ENCODE assay signal across 9 cellular contexts in genomic region chr19:7986321-7987083, GRCh38. TPM values are rescaled to one million over a fixed set of nuclear protein-coding genes. Genes with fewer than 3 reads are reported as not detected.
DNase-seq lines count a peak whose midpoint lies in the region; ATAC-seq and TF ChIP-seq lines count a peak whose summit lies in the region.
"Had no signal": no experiment of that assay in that cellular context is flagged by ENCODE, and none has a peak within 500 bp of the region (broad histone marks: within the 10 kb centered on the region; RNA-seq: fewer than 3 reads in every experiment).

No MANE protein-coding gene starts in this region.

- H3K36me3 ChIP-seq in GM23338 (ENCODE audit: insufficient read depth), result peaks cover 29% of the 10 kb centered on the region
- peaks cover 5 to 86% (median 83%) of the 10 kb centered on the region in 5 donors for H3K36me3 ChIP-seq in subcutaneous abdominal adipose tissue (ENCODE audit: control insufficient read depth in 5 of 5, insufficient read depth in 5 of 5, low read length in 5 of 5)

- H3K4me3 Mint-ChIP-seq in GM23338 (no peak overlapping the region), glutamatergic neuron (ENCODE audit: unreplicated experiment) (no peak overlapping the region)
- no peak overlapping the region for H3K4me3 Mint-ChIP-seq in activated CD4-positive, alpha-beta T cell treated with anti-CD3 and anti-CD28 coated beads, Interleukin-2, amount 10 ng/mL, durations not matched to agents 24 days and 14 days

- TF ChIP-seq CTCF in GM23338 (conservative IDR thresholded peaks at IDR 0.05; ENCODE audit: low read depth in 2 of 2) (no peak), glutamatergic neuron (IDR thresholded peaks at IDR 0.05; ENCODE audit: partially characterized antibody, unreplicated experiment) (no peak)

- intact Hi-C loops in activated CD4-positive, alpha-beta T cell treated with anti-CD3 and anti-CD28 coated beads, Interleukin-2, amount 10 ng/mL, durations not matched to agents 24 days and 14 days (cut with micrococcal nuclease), result no loop called here

- H3K4me2 ChIP-seq in GM23338, result no peak overlapping the region
- H3K4me2 ChIP-seq: hepatocyte had no signal

- no peak overlapping the region for H3K9ac ChIP-seq in subcutaneous abdominal adipose tissue (ENCODE audit: low read length in 5 of 5)

- H3K9me3 Mint-ChIP-seq in GM23338 (no peaks in the 10 kb centered on the region), glutamatergic neuron (ENCODE audit: unreplicated experiment) (peaks cover 13% of the 10 kb centered on the region)
- no peaks in the 10 kb centered on the region for H3K9me3 Mint-ChIP-seq in activated CD4-positive, alpha-beta T cell treated with anti-CD3 and anti-CD28 coated beads, Interleukin-2, amount 10 ng/mL, durations not matched to agents 24 days and 14 days

- ATAC-seq in GM23338 (no peak), HG02938 (IDR thresholded peaks at IDR 0.05; ENCODE audit: unreplicated experiment) (no peak)

- H4K20me1 ChIP-seq in GM23338 (replicated peaks; ENCODE audit: insufficient read depth), result peaks cover 43% of the 10 kb centered on the region

- peaks cover 6% of the 10 kb centered on the region; the same call in 1 of the 2 replicates for H3F3A ChIP-seq in GM23338 (replicated peaks; ENCODE audit: low read depth)

- H3K4me1 Mint-ChIP-seq in GM23338, result no peaks in the 10 kb centered on the region; the same call in 2 of the 3 replicates
- H3K4me1 Mint-ChIP-seq in glutamatergic neuron (ENCODE audit: low read depth, unreplicated experiment), result peaks cover 43% of the 10 kb centered on the region
- H3K4me1 Mint-ChIP-seq in activated CD4-positive, alpha-beta T cell treated with anti-CD3 and anti-CD28 coated beads, Interleukin-2, amount 10 ng/mL, durations not matched to agents 24 days and 14 days, result peaks cover 8% of the 10 kb centered on the region

- H3K27me3 ChIP-seq in GM23338 (ENCODE audit: insufficient read depth) (no peaks in the 10 kb centered on the region), subcutaneous abdominal adipose tissue (ENCODE audit: control insufficient read depth in 5 of 5, insufficient read depth in 4 of 5, low read length in 5 of 5) (no peaks in the 10 kb centered on the region)
- H3K27me3 ChIP-seq: hepatocyte had no signal

- H3K4me1 ChIP-seq in GM23338 (ENCODE audit: insufficient read depth), result no peaks in the 10 kb centered on the region
- H3K4me1 ChIP-seq in subcutaneous abdominal adipose tissue (ENCODE audit: control insufficient read depth in 5 of 5, insufficient read depth in 5 of 5, low read length in 5 of 5), result peaks cover 0 to 40% (median 18%) of the 10 kb centered on the region in 5 donors

- peaks cover 71% of the 10 kb centered on the region for H3K36me3 Mint-ChIP-seq in GM23338 (ENCODE audit: low read depth)
- H3K36me3 Mint-ChIP-seq in glutamatergic neuron (ENCODE audit: unreplicated experiment), result peaks cover 14% of the 10 kb centered on the region
- H3K36me3 Mint-ChIP-seq in activated CD4-positive, alpha-beta T cell treated with anti-CD3 and anti-CD28 coated beads, Interleukin-2, amount 10 ng/mL, durations not matched to agents 24 days and 14 days (ENCODE audit: low read depth), result peaks cover 46% of the 10 kb centered on the region

- no peaks in the 10 kb centered on the region for H3K9me2 ChIP-seq in GM23338 (ENCODE audit: insufficient read depth)

- H3K27ac ChIP-seq in GM23338 (ENCODE audit: low read depth) (0 out of 2 replicates have a peak overlapping the region, but pooled peaks have one; percentile 26), subcutaneous abdominal adipose tissue (ENCODE audit: low read depth, low read length) (peak overlapping the region; percentile 23)
- H3K27ac ChIP-seq: hepatocyte had no signal

- peaks cover 83% of the 10 kb centered on the region for H3K79me2 ChIP-seq in GM23338 (replicated peaks; ENCODE audit: insufficient read depth)

- H3K9me3 ChIP-seq in subcutaneous abdominal adipose tissue (ENCODE audit: control insufficient read depth in 5 of 5, low read length in 5 of 5), result no peaks in the 10 kb centered on the region

- H2AFZ ChIP-seq in GM23338, result no peak overlapping the region
- H2AFZ ChIP-seq: hepatocyte had no signal

- no peak for DNase-seq in GM23338 (ENCODE audit: low spot score)
- DNase-seq in astrocyte of the hippocampus (ENCODE audit: low read depth, low spot score), result peak; percentile 83
- DNase-seq in glutamatergic neuron, result no peak
- DNase-seq in activated CD4-positive, alpha-beta T cell treated with anti-CD3 and anti-CD28 coated beads, Interleukin-2, amount 10 ng/mL, durations not matched to agents 24 days and 14 days, result no peak
- no peak for DNase-seq in SIG-M5 (lab: John Stamatoyannopoulos, UW)
- DNase-seq: activated CD4-positive, alpha-beta T cell treated with anti-CD3 and anti-CD28 coated beads, Interleukin-2, amount 50 U/mL, for 48 hours had no signal

- H3K27me3 Mint-ChIP-seq in GM23338 (ENCODE audit: insufficient read depth, low read depth, poor library complexity), result peaks cover 4% of the 10 kb centered on the region
- H3K27me3 Mint-ChIP-seq in glutamatergic neuron (ENCODE audit: unreplicated experiment), result peaks cover 7% of the 10 kb centered on the region
- no peaks in the 10 kb centered on the region for H3K27me3 Mint-ChIP-seq in activated CD4-positive, alpha-beta T cell treated with anti-CD3 and anti-CD28 coated beads, Interleukin-2, amount 10 ng/mL, durations not matched to agents 24 days and 14 days

- no peak overlapping the region for H3K4me3 ChIP-seq in GM23338
- no peak overlapping the region for H3K4me3 ChIP-seq in subcutaneous abdominal adipose tissue (ENCODE audit: low read depth in 1 of 5, low read length in 5 of 5)
- H3K4me3 ChIP-seq: hepatocyte had no signal

- H3K27ac Mint-ChIP-seq in GM23338 (peak overlapping the region; percentile 78), glutamatergic neuron (ENCODE audit: unreplicated experiment) (peak overlapping the region; percentile 7)
- H3K27ac Mint-ChIP-seq in activated CD4-positive, alpha-beta T cell treated with anti-CD3 and anti-CD28 coated beads, Interleukin-2, amount 10 ng/mL, durations not matched to agents 24 days and 14 days, result no peak overlapping the region

TF ChIP-seq in GM23338, 12 proteins besides CTCF, POLR2A, EP300 and RAD21 (continues in another document):
- no peak for TF ChIP-seq ZNF331 (CRISPR knock-in tag; IDR thresholded peaks at IDR 0.05; ENCODE audit: low read depth)
- TF ChIP-seq JUNB (IDR thresholded peaks at IDR 0.05; ENCODE audit: unreplicated experiment), result no peak
- no peak for TF ChIP-seq NANOG (IDR thresholded peaks at IDR 0.05; ENCODE audit: borderline replicate concordance)
- TF ChIP-seq POLR2AphosphoS5 (IDR thresholded peaks at IDR 0.05; ENCODE audit: low read depth), result no peak
- TF ChIP-seq EZH2 (IDR thresholded peaks at IDR 0.05; ENCODE audit: low read depth, unreplicated experiment), result no peak
- TF ChIP-seq EZH2phosphoT487 (IDR thresholded peaks at IDR 0.05; ENCODE audit: unreplicated experiment), result no peak

RNA-seq across cellular contexts. Expression of gene ELAVL1, which starts 18.9 kb away (rescaled TPM):
- 118 and 143 TPM in 2 replicates for total RNA-seq in GM23338 (2014; rRNA removed; shearing (Covaris generic))
- polyA plus RNA-seq in GM23338 (2016; fragmentation: Nextera tagmentation; extraction: Ambion mirVana), result 74.1 and 81.6 TPM in 2 replicates
- total RNA-seq in glutamatergic neuron (ENCODE audit: unreplicated experiment), result 122 TPM
- 191 and 193 TPM in 2 replicates for total RNA-seq in activated CD4-positive, alpha-beta T cell treated with anti-CD3 and anti-CD28 coated beads, Interleukin-2, amount 10 ng/mL, durations not matched to agents 24 days and 14 days

RNA-seq across cellular contexts. Expression of gene TIMM44, which starts 43.0 kb away (rescaled TPM):
- total RNA-seq in GM23338 (2014; rRNA removed; shearing (Covaris generic)), result 121 and 125 TPM in 2 replicates
- polyA plus RNA-seq in GM23338 (2016; fragmentation: Nextera tagmentation; extraction: Ambion mirVana), result 128 and 131 TPM in 2 replicates
- 109 TPM for total RNA-seq in glutamatergic neuron (ENCODE audit: unreplicated experiment)
- 110 and 111 TPM in 2 replicates for total RNA-seq in activated CD4-positive, alpha-beta T cell treated with anti-CD3 and anti-CD28 coated beads, Interleukin-2, amount 10 ng/mL, durations not matched to agents 24 days and 14 days
